Comparison of ENCODE assay signal across 9 cellular contexts in the genomic region with DNA sequence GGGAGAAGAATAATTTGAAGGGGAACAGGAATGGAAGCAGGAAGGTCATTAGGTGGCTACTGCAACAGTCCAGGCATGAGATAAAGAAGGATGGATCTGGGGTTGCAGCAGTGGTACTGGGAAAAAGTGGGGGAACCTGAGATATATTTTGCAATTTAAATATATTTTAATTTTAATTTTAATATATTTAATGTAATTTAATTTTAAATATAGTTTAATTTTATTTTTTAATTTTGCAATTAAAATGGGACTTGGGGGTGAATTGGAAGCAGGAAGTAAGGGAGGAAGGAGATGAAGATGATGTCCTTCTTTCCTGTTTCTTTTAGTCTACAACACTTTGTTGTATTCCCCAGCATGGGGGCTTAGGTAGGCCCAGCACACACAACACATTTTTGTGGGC.
"Had no signal": no experiment of that assay in that cellular context is flagged by ENCODE, and none has a peak within 500 bp of the region (broad histone marks: within the 10 kb centered on the region; RNA-seq: fewer than 3 reads in every experiment).

No MANE protein-coding gene starts in this region.

- H3K9me3 ChIP-seq: HAP-1 had no signal

- DNase-seq: GM23248, GOT3, H7, H9, HCEC 1CT, HFFc6 had no signal

- H3K4me2 ChIP-seq: GM23338 had no signal

- H3K27ac ChIP-seq: GM23248 had no signal

- H3K27ac Mint-ChIP-seq: GM23338, HFFc6 had no signal

- H3K4me1 ChIP-seq: HAP-1 had no signal

- H3K36me3 ChIP-seq: HAP-1 had no signal

- H2AFZ ChIP-seq: GM23248, GM23338 had no signal

- H3K9me3 Mint-ChIP-seq: GM23338, H9 had no signal

- H3K4me3 ChIP-seq: GM23248, GM23338, HAP-1 had no signal

- H3K4me3 Mint-ChIP-seq: GM23338, H9, HFFc6 had no signal

- H3K9ac ChIP-seq: GM23248 had no signal

- ATAC-seq: GM23338, HCT116 had no signal
